In genomic region chr5:60338846-60339245, GRCh38 we compare ENCODE assay signal across 17 cellular contexts.
DNase-seq lines count a peak whose midpoint lies in the region; ATAC-seq and TF ChIP-seq lines count a peak whose summit lies in the region.
"Had no signal": no experiment of that assay in that cellular context is flagged by ENCODE, and none has a peak within 500 bp of the region (broad histone marks: within the 10 kb centered on the region; RNA-seq: fewer than 3 reads in every experiment).

No MANE protein-coding gene starts in this region.

- H3K4me1 ChIP-seq in GM23338 (ENCODE audit: insufficient read depth) (no peaks in the 10 kb centered on the region), ascending aorta (peaks cover 7 to 37% of the 10 kb centered on the region in 2 donors), sigmoid colon (peaks cover 0 to 53% (median 46%) of the 10 kb centered on the region in 4 donors)

- no peaks in the 10 kb centered on the region for H3K36me3 Mint-ChIP-seq in GM23338 (ENCODE audit: low read depth)
- H3K36me3 Mint-ChIP-seq: CD4-positive, CD25-positive, alpha-beta regulatory T cell; CD8-positive, alpha-beta memory T cell; IgD-negative memory B cell had no signal

- no peaks in the 10 kb centered on the region for H3K27me3 Mint-ChIP-seq in GM23338 (ENCODE audit: insufficient read depth, low read depth, poor library complexity)
- H3K27me3 Mint-ChIP-seq in stimulated activated naive CD8-positive, alpha-beta T cell treated with anti-CD3 and anti-CD28 coated beads, Interleukin-15, amount 100 ng/mL, for 72 hours, result no peaks in the 10 kb centered on the region
- H3K27me3 Mint-ChIP-seq: CD4-positive, CD25-positive, alpha-beta regulatory T cell; CD8-positive, alpha-beta memory T cell had no signal

- H3F3A ChIP-seq in GM23338 (replicated peaks; ENCODE audit: low read depth), result no peaks in the 10 kb centered on the region

- TF ChIP-seq CTCF in GM23338 (conservative IDR thresholded peaks at IDR 0.05; ENCODE audit: low read depth in 2 of 2), result no peak
- no peak for TF ChIP-seq CTCF in ascending aorta (IDR thresholded peaks at IDR 0.05)
- no peak for TF ChIP-seq CTCF in sigmoid colon (IDR thresholded peaks at IDR 0.05)

- no peaks in the 10 kb centered on the region for H3K9me3 Mint-ChIP-seq in GM23338
- H3K9me3 Mint-ChIP-seq in stimulated activated naive CD8-positive, alpha-beta T cell treated with anti-CD3 and anti-CD28 coated beads, Interleukin-15, amount 100 ng/mL, for 72 hours, result peaks cover 5 to 8% of the 10 kb centered on the region in 2 donors
- H3K9me3 Mint-ChIP-seq: IgD-negative memory B cell had no signal

- no peak overlapping the region for H3K4me2 ChIP-seq in GM23338

- intact Hi-C loops in ascending aorta (cut with DNase I) (loop anchor here (5.0 kb wide), 1 partner anchor 38 kb away; no protein-coding TSS in a partner anchor), sigmoid colon (cut with DNase I) (loop anchor here (5.0 kb wide), 2 partner anchors 48 to 213 kb away; no protein-coding TSS in a partner anchor)

- no peak for ATAC-seq in GM23338
- no peak for ATAC-seq in stimulated activated naive CD8-positive, alpha-beta T cell treated with anti-CD3 and anti-CD28 coated beads, Interleukin-15, amount 100 ng/mL, for 72 hours

- H3K9me2 ChIP-seq in GM23338 (ENCODE audit: insufficient read depth), result no peaks in the 10 kb centered on the region

- H3K36me3 ChIP-seq in GM23338 (ENCODE audit: insufficient read depth) (no peaks in the 10 kb centered on the region), ascending aorta (no peaks in the 10 kb centered on the region), sigmoid colon (no peaks in the 10 kb centered on the region)
- H3K36me3 ChIP-seq: BE2C had no signal

- H3K4me3 ChIP-seq in GM23338 (no peak overlapping the region), ascending aorta (no peak overlapping the region), sigmoid colon (no peak overlapping the region)
- H3K4me3 ChIP-seq: GM23248 had no signal

- no peak overlapping the region for H3K4me3 Mint-ChIP-seq in GM23338
- no peak overlapping the region for H3K4me3 Mint-ChIP-seq in stimulated activated naive CD8-positive, alpha-beta T cell treated with anti-CD3 and anti-CD28 coated beads, Interleukin-15, amount 100 ng/mL, for 72 hours
- H3K4me3 Mint-ChIP-seq: CD4-positive, CD25-positive, alpha-beta regulatory T cell; CD8-positive, alpha-beta memory T cell had no signal

- H3K9me3 ChIP-seq in ascending aorta (no peaks in the 10 kb centered on the region), sigmoid colon (no peaks in the 10 kb centered on the region)
- H3K9me3 ChIP-seq: BE2C had no signal

- H3K27me3 ChIP-seq in GM23338 (ENCODE audit: insufficient read depth) (no peaks in the 10 kb centered on the region), ascending aorta (no peaks in the 10 kb centered on the region), sigmoid colon (no peaks in the 10 kb centered on the region)
- H3K27me3 ChIP-seq: BE2C had no signal

- DNase-seq in GM23338 (ENCODE audit: low spot score) (no peak), ascending aorta (ENCODE audit: low spot score in 2 of 2) (no peak), sigmoid colon (no peak), 8988T (no peak), UCSD-AML1 (lab: John Stamatoyannopoulos, UW; ENCODE audit: unreplicated experiment) (no peak)
- no peak for DNase-seq in stimulated activated naive CD8-positive, alpha-beta T cell treated with anti-CD3 and anti-CD28 coated beads, Interleukin-15, amount 100 ng/mL, for 72 hours
- DNase-seq: ACHN; BE2C; CD4-positive, CD25-positive, alpha-beta regulatory T cell; CD8-positive, alpha-beta memory T cell; COR-L47; DMS 273 treated with DMSO at 0.1 percent for 48 hours; DMS53; HCEC 1CT; KBM-7 had no signal

- H2AFZ ChIP-seq in GM23338, result peak overlapping the region; percentile 28; the same call in 1 of the 2 replicates

- H3K27ac ChIP-seq in GM23338 (ENCODE audit: low read depth), result no peak overlapping the region
- H3K27ac ChIP-seq in ascending aorta, result peak overlapping the region; percentile 74
- H3K27ac ChIP-seq in sigmoid colon, result peak overlapping the region in 3 of 4 donors; percentile 5 to 75 (median 71)
- H3K27ac ChIP-seq: GM23248 had no signal

- no peak for TF ChIP-seq POLR2A in sigmoid colon (IDR thresholded peaks at IDR 0.05)

- 94 to 96% methylated on average over 3 of the region's 3 CpGs for WGBS in sigmoid colon, 2 donors

- no peaks in the 10 kb centered on the region for H3K79me2 ChIP-seq in GM23338 (replicated peaks; ENCODE audit: insufficient read depth)

- no peak overlapping the region for H3K27ac Mint-ChIP-seq in GM23338
- H3K27ac Mint-ChIP-seq in stimulated activated naive CD8-positive, alpha-beta T cell treated with anti-CD3 and anti-CD28 coated beads, Interleukin-15, amount 100 ng/mL, for 72 hours, result no peak overlapping the region
- H3K27ac Mint-ChIP-seq: CD4-positive, CD25-positive, alpha-beta regulatory T cell; CD8-positive, alpha-beta memory T cell; IgD-negative memory B cell had no signal

- TF ChIP-seq EP300 in sigmoid colon (IDR thresholded peaks at IDR 0.05), result no peak

- no peaks in the 10 kb centered on the region for H3K4me1 Mint-ChIP-seq in GM23338
- H3K4me1 Mint-ChIP-seq in stimulated activated naive CD8-positive, alpha-beta T cell treated with anti-CD3 and anti-CD28 coated beads, Interleukin-15, amount 100 ng/mL, for 72 hours, result no peaks in the 10 kb centered on the region
- H3K4me1 Mint-ChIP-seq: CD4-positive, CD25-positive, alpha-beta regulatory T cell; CD8-positive, alpha-beta memory T cell had no signal

- no peaks in the 10 kb centered on the region; the same call in 1 of the 2 replicates for H4K20me1 ChIP-seq in GM23338 (replicated peaks; ENCODE audit: insufficient read depth)

TF ChIP-seq in GM23338, 12 proteins besides CTCF, POLR2A, EP300 and RAD21:
- TF ChIP-seq NANOG (IDR thresholded peaks at IDR 0.05; ENCODE audit: borderline replicate concordance) (no peak), ZNF331 (CRISPR knock-in tag; IDR thresholded peaks at IDR 0.05; ENCODE audit: low read depth) (no peak), STAT1 (IDR thresholded peaks at IDR 0.05; ENCODE audit: unreplicated experiment) (no peak), EZH2phosphoT487 (IDR thresholded peaks at IDR 0.05; ENCODE audit: unreplicated experiment) (no peak)
